Comparison of ENCODE assay signal across 23 cellular contexts in genomic region chr13:27389891-27390290, GRCh38.
"Had no signal": no experiment of that assay in that cellular context is flagged by ENCODE, and none has a peak within 500 bp of the region (broad histone marks: within the 10 kb centered on the region; RNA-seq: fewer than 3 reads in every experiment).

No MANE protein-coding gene starts in this region.

- DNase-seq: colonic mucosa; cortex of kidney; effector CD8-positive, alpha-beta T cell; effector memory CD8-positive, alpha-beta T cell; endodermal cell; erythroblast; esophagus squamous epithelium; foreskin fibroblast; gastrocnemius medialis; glutamatergic neuron; head of caudate nucleus; heart right ventricle; hippocampal formation; left cardiac atrium; left lung; left ventricle myocardium superior; lower lobe of right lung; mesenchymal stem cell; mucosa of descending colon; naive B cell had no signal

- ATAC-seq: effector memory CD8-positive, alpha-beta T cell; esophagus mucosa; gastrocnemius medialis; heart right ventricle; left cardiac atrium; left lung; left ventricle myocardium superior; lower lobe of right lung; mucosa of descending colon had no signal

- H3K36me3 ChIP-seq: colonic mucosa, esophagus squamous epithelium, gastrocnemius medialis, heart right ventricle, left lung, lower lobe of right lung had no signal

- H3K27me3 Mint-ChIP-seq: dendritic cell treated with granulocyte-macrophage colony-stimulating factor and Interleukin-4, amounts not matched to agents 40 ng/mL and 50 ng/mL, for 4 days had no signal

- H3K36me3 Mint-ChIP-seq: mesothelial cell of epicardium, naive B cell had no signal

- H3K4me3 ChIP-seq: colonic mucosa, esophagus squamous epithelium, gastrocnemius medialis, heart right ventricle, left lung, lower lobe of right lung, mucosa of descending colon had no signal

- H3K4me3 Mint-ChIP-seq: dendritic cell treated with granulocyte-macrophage colony-stimulating factor and Interleukin-4, amounts not matched to agents 40 ng/mL and 50 ng/mL, for 4 days; effector memory CD8-positive, alpha-beta T cell; endodermal cell; mesothelial cell of epicardium; naive B cell had no signal

- H3K9me3 ChIP-seq: colonic mucosa, esophagus squamous epithelium, gastrocnemius medialis, heart right ventricle, left lung, lower lobe of right lung, mucosa of descending colon had no signal

- H3K4me1 ChIP-seq: colonic mucosa, esophagus squamous epithelium, gastrocnemius medialis, heart right ventricle, left lung, lower lobe of right lung had no signal

- H3K4me1 Mint-ChIP-seq: naive B cell had no signal

- H3K27me3 ChIP-seq: colonic mucosa, gastrocnemius medialis, left lung had no signal

- H3K27ac Mint-ChIP-seq: dendritic cell treated with granulocyte-macrophage colony-stimulating factor and Interleukin-4, amounts not matched to agents 40 ng/mL and 50 ng/mL, for 4 days; effector memory CD8-positive, alpha-beta T cell; endodermal cell; mesothelial cell of epicardium had no signal

- H3K9me3 Mint-ChIP-seq: dendritic cell treated with granulocyte-macrophage colony-stimulating factor and Interleukin-4, amounts not matched to agents 40 ng/mL and 50 ng/mL, for 4 days; effector memory CD8-positive, alpha-beta T cell; endodermal cell; mesothelial cell of epicardium; naive B cell had no signal
